In the genomic region with DNA sequence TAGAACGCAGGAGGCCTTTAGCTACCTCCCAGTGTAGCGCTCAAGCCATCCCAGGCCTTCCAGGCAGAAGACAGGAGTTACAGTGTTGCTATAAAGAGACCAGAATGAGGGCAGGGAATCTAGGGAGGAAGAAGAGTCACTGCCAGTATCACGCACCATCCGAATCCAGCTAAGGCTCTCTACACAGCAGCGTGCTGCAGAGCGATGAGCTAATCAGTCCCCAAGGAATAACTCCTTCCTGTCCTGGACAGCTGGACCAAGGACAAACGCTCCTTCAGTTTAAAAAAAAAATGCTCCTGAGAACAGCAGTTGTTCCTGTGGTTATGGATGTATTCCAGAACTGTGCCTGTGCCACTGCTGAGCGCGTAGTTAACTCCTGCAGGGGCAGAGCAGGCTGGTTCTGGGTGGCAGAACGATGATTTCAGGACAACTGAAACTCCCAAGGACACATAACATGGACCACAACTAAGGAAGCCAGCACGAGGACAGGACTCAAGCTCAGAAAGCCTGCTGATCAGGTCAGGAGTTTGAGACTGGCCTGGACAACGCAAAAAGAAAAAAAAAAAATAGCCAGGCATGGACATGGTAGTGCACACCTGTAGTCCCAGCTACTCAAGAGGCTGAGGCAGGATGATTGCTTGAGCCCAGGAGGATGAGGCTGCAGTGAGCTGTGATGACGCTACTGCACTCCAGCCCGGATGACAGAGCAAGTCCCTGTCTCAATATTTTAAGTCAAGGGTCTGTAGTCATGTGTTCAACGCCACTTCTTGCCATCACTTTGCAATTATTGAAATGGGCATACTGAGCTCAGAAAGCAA, we compare ENCODE assay signal across 9 cellular contexts. TPM values are rescaled to one million over a fixed set of nuclear protein-coding genes. Genes with fewer than 3 reads are reported as not detected.
A peak's percentile ranks its signal among the peaks of the same experiment; 100 is the strongest.
DNase-seq lines count a peak whose midpoint lies in the region; ATAC-seq and TF ChIP-seq lines count a peak whose summit lies in the region.
"Had no signal": no experiment of that assay in that cellular context is flagged by ENCODE, and none has a peak within 500 bp of the region (broad histone marks: within the 10 kb centered on the region; RNA-seq: fewer than 3 reads in every experiment).

No MANE protein-coding gene starts in this region.

- peak; percentile 58 for DNase-seq in DMS 273 (lab: John Stamatoyannopoulos, UW; ENCODE audit: unreplicated experiment)
- no peak for DNase-seq in DMS 273 treated with DMSO at 0.1 percent for 48 hours (lab: John Stamatoyannopoulos, UW)
- DNase-seq in right cardiac atrium, result peak in 2 of 3 donors; percentile 55 to 78
- DNase-seq in testis, result peak; percentile 84
- DNase-seq in NCI-H1436 (lab: John Stamatoyannopoulos, UW), result no peak
- no peak for DNase-seq in NCI-H1417 treated with DMSO at 0.1 percent for 48 hours (lab: John Stamatoyannopoulos, UW)

- intact Hi-C loops in right cardiac atrium (cut with DNase I), result no loop called here
- intact Hi-C loops in testis (cut with DNase I; ENCODE audit: low total_unique reads), result loop anchor here (10.0 kb wide), 1 partner anchor 52 kb away; a partner anchor contains a TSS

- peak overlapping the region; percentile 91 for H3K4me3 ChIP-seq in right cardiac atrium (ENCODE audit: low read length)
- H3K4me3 ChIP-seq in testis, result no peak overlapping the region

- H3K4me1 Mint-ChIP-seq in activated naive CD8-positive, alpha-beta T cell (ENCODE audit: low read depth), result peaks cover 50% of the 10 kb centered on the region

- H3K4me3 Mint-ChIP-seq in activated naive CD8-positive, alpha-beta T cell, result peak overlapping the region; percentile 35

- no peak for TF ChIP-seq CTCF in testis (IDR thresholded peaks at IDR 0.05)

- no peaks in the 10 kb centered on the region for H3K27me3 ChIP-seq in right cardiac atrium (ENCODE audit: control insufficient read depth, insufficient read depth)
- no peaks in the 10 kb centered on the region for H3K27me3 ChIP-seq in testis

- H3K27ac Mint-ChIP-seq in activated naive CD8-positive, alpha-beta T cell, result no peak overlapping the region

- no peaks in the 10 kb centered on the region for H3K9me3 Mint-ChIP-seq in activated naive CD8-positive, alpha-beta T cell (ENCODE audit: low read depth)

- no peaks in the 10 kb centered on the region for H3K27me3 Mint-ChIP-seq in activated naive CD8-positive, alpha-beta T cell

- no peaks in the 10 kb centered on the region for H3K36me3 ChIP-seq in testis (ENCODE audit: low read depth, missing control alignments)

- H3K9me3 ChIP-seq in right cardiac atrium (ENCODE audit: control insufficient read depth, low read length), result no peaks in the 10 kb centered on the region
- no peaks in the 10 kb centered on the region for H3K9me3 ChIP-seq in testis

- H3K27ac ChIP-seq in right cardiac atrium (ENCODE audit: low read length), result peak overlapping the region; percentile 88
- H3K27ac ChIP-seq in testis, result peak overlapping the region; percentile 74 to 80
- H3K27ac ChIP-seq: 22Rv1 had no signal

- ATAC-seq in right cardiac atrium, result peak; percentile 45 to 54
- no peak for ATAC-seq in GM18861 (IDR thresholded peaks at IDR 0.05; ENCODE audit: unreplicated experiment)

- H3K36me3 Mint-ChIP-seq in activated naive CD8-positive, alpha-beta T cell, result no peaks in the 10 kb centered on the region

- 14% methylated on average over 15 of the region's 15 CpGs for whole genome bisulfite sequencing in right cardiac atrium
- WGBS in testis, 2 donors, result 28 to 37% methylated on average over 15 of the region's 15 CpGs

- H3K4me1 ChIP-seq in right cardiac atrium (ENCODE audit: control insufficient read depth, insufficient read depth, low read length) (peaks cover 13% of the 10 kb centered on the region), testis (peaks cover 59% of the 10 kb centered on the region)

- TF ChIP-seq POLR2A in testis (IDR thresholded peaks at IDR 0.05), result no peak

RNA-seq across cellular contexts. Expression of a gene that starts 2.6 kb away (rescaled TPM):
- total RNA-seq in right cardiac atrium (10 to 100 TPM; 15.1 to 23.6 (median 19.1) TPM), testis (10 to 100 TPM; 40.6 to 43.4 TPM)
- polyA plus RNA-seq in right cardiac atrium (15.7 TPM), testis (ENCODE audit: insufficient read depth, low read depth, low replicate concordance) (28.6 TPM)

RNA-seq across cellular contexts. Expression of a gene that starts 14.8 kb away (rescaled TPM):
- 10 to 100 TPM; 15.1 to 27.5 (median 16.5) TPM for total RNA-seq in right cardiac atrium
- polyA plus RNA-seq in right cardiac atrium, result 9.6 TPM
- total RNA-seq in testis, result 10 to 100 TPM; 51.8 to 60.3 TPM
- polyA plus RNA-seq in testis (ENCODE audit: insufficient read depth, low read depth, low replicate concordance), result 38.6 TPM

RNA-seq across cellular contexts. Expression of a gene that starts 18.9 kb away (rescaled TPM):
- 1,000 to 10,000 TPM; 3,735 to 4,618 (median 3,904) TPM for total RNA-seq in right cardiac atrium
- 4,983 TPM for polyA plus RNA-seq in right cardiac atrium
- total RNA-seq in testis, result 1,000 to 10,000 TPM; 1,591 to 1,928 TPM
- polyA plus RNA-seq in testis (ENCODE audit: insufficient read depth, low read depth, low replicate concordance), result 1,857 TPM

RNA-seq across cellular contexts. Expression of a gene that starts 53.9 kb away (rescaled TPM):
- 100 to 1,000 TPM; 138 to 165 (median 153) TPM for total RNA-seq in right cardiac atrium
- 142 TPM for polyA plus RNA-seq in right cardiac atrium
- 100 to 1,000 TPM; 314 to 328 TPM for total RNA-seq in testis
- 160 TPM for polyA plus RNA-seq in testis (ENCODE audit: insufficient read depth, low read depth, low replicate concordance)

RNA-seq across cellular contexts. Expression of a gene that starts 59.4 kb away (rescaled TPM):
- total RNA-seq in right cardiac atrium, result 10 to 100 TPM; 13.5 to 16.8 (median 14.6) TPM
- 5.7 TPM for polyA plus RNA-seq in right cardiac atrium
- total RNA-seq in testis, result 10 to 100 TPM; 42.9 to 43.1 TPM
- 46.6 TPM for polyA plus RNA-seq in testis (ENCODE audit: insufficient read depth, low read depth, low replicate concordance)

Comparison
In these comparisons a context has a peak if more than half of its experiments do, and no peak if none do; other contexts are left out.
1. DNase-seq: peak in DMS 273 (single experiment), right cardiac atrium (2 of 3) and testis (single experiment); none in DMS 273 treated with DMSO at 0.1 percent for 48 hours (single experiment), NCI-H1436 (single experiment) and NCI-H1417 treated with DMSO at 0.1 percent for 48 hours (single experiment).